10 cellular contexts compared by ENCODE assay signal in the genomic region with DNA sequence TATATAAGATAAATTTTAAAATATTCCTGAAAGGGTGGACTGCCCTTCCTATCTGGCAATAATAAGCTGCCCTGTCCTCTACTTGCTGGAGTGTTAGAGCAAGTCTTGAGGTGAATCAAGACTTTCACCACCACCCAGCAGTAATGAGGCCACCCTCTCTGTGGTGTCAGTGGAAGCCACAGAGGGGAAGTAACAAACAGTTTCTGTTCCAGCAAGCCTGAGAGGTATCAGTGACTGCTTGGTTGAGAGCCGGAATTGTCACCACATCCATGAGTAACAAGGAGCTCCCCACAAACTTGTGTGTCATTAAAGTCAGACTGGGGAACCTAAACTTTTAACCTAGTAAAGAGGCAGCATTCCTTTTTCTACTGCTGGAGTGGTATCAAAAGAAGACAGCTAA.
DNase-seq lines count a peak whose midpoint lies in the region; ATAC-seq lines count a peak whose summit lies in the region.
"Had no signal": no experiment of that assay in that cellular context is flagged by ENCODE, and none has a peak within 500 bp of the region (broad histone marks: within the 10 kb centered on the region; RNA-seq: fewer than 3 reads in every experiment).

No MANE protein-coding gene starts in this region.

- no peaks in the 10 kb centered on the region for H3K36me3 ChIP-seq in SJSA1
- H3K36me3 ChIP-seq: BLaER1 had no signal

- peak; percentile 4 for DNase-seq in stimulated activated CD4-positive, alpha-beta T cell treated with anti-CD3 and anti-CD28 coated beads, Interleukin-1b, Interleukin-23, amount 100 ng/mL, for 48 hours
- DNase-seq in stimulated activated CD4-positive, alpha-beta T cell treated with anti-CD3 and anti-CD28 coated beads, Interleukin-2, amount 100 ng/mL, for 48 hours: no peak
- peak; percentile 69 to 72 for DNase-seq in SJSA1 (ENCODE audit: low read depth in 1 of 2, low spot score in 2 of 2)
- DNase-seq in stimulated activated naive CD8-positive, alpha-beta T cell treated with anti-CD3 and anti-CD28 coated beads, Interleukin-15, amount 100 ng/mL, for 72 hours: no peak
- no peak for DNase-seq in NCI-H1048 (lab: John Stamatoyannopoulos, UW)
- no peak for DNase-seq in activated CD4-positive, alpha-beta T cell treated with anti-CD3 and anti-CD28 coated beads for 4 hours
- DNase-seq in activated CD4-positive, alpha-beta T cell treated with anti-CD3 and anti-CD28 coated beads, Interleukin-2, amount 50 U/mL, for 48 hours: no peak

- no peaks in the 10 kb centered on the region for H3K4me1 Mint-ChIP-seq in stimulated activated naive CD8-positive, alpha-beta T cell treated with anti-CD3 and anti-CD28 coated beads, Interleukin-15, amount 100 ng/mL, for 72 hours

- no peak overlapping the region for H3K4me3 Mint-ChIP-seq in stimulated activated naive CD8-positive, alpha-beta T cell treated with anti-CD3 and anti-CD28 coated beads, Interleukin-15, amount 100 ng/mL, for 72 hours

- no peaks in the 10 kb centered on the region for H3K27me3 ChIP-seq in SJSA1 (replicated peaks)
- H3K27me3 ChIP-seq: BLaER1 had no signal

- H3K4me1 ChIP-seq in SJSA1 (replicated peaks): peaks cover 30% of the 10 kb centered on the region

- ATAC-seq in HG03066 (IDR thresholded peaks at IDR 0.05; ENCODE audit: low read depth, unreplicated experiment): peak; percentile 99
- peak; percentile 60 for ATAC-seq in stimulated activated naive CD8-positive, alpha-beta T cell treated with anti-CD3 and anti-CD28 coated beads, Interleukin-15, amount 100 ng/mL, for 72 hours

- H3K9me3 Mint-ChIP-seq in stimulated activated naive CD8-positive, alpha-beta T cell treated with anti-CD3 and anti-CD28 coated beads, Interleukin-15, amount 100 ng/mL, for 72 hours: no peaks in the 10 kb centered on the region

- H3K27me3 Mint-ChIP-seq in stimulated activated naive CD8-positive, alpha-beta T cell treated with anti-CD3 and anti-CD28 coated beads, Interleukin-15, amount 100 ng/mL, for 72 hours: no peaks in the 10 kb centered on the region

- H3K27ac ChIP-seq in SJSA1: no peak overlapping the region
- H3K27ac ChIP-seq: BLaER1, SK-N-MC had no signal

- H3K9me3 ChIP-seq in SJSA1 (replicated peaks): no peaks in the 10 kb centered on the region
- H3K9me3 ChIP-seq: BLaER1 had no signal

- H3K27ac Mint-ChIP-seq in stimulated activated naive CD8-positive, alpha-beta T cell treated with anti-CD3 and anti-CD28 coated beads, Interleukin-15, amount 100 ng/mL, for 72 hours: no peak overlapping the region

- H3K4me3 ChIP-seq in SJSA1: no peak overlapping the region
- H3K4me3 ChIP-seq: BLaER1, SK-N-MC had no signal

Comparison
In these comparisons a context has a peak if more than half of its experiments do, and no peak if none do; other contexts are left out.
1. DNase-seq: peak in stimulated activated CD4-positive, alpha-beta T cell treated with anti-CD3 and anti-CD28 coated beads, Interleukin-1b, Interleukin-23, amount 100 ng/mL, for 48 hours (single experiment) and SJSA1 (2 of 2); none in stimulated activated CD4-positive, alpha-beta T cell treated with anti-CD3 and anti-CD28 coated beads, Interleukin-2, amount 100 ng/mL, for 48 hours (0 of 2), stimulated activated naive CD8-positive, alpha-beta T cell treated with anti-CD3 and anti-CD28 coated beads, Interleukin-15, amount 100 ng/mL, for 72 hours (0 of 2), NCI-H1048 (single experiment), activated CD4-positive, alpha-beta T cell treated with anti-CD3 and anti-CD28 coated beads for 4 hours (0 of 2) and activated CD4-positive, alpha-beta T cell treated with anti-CD3 and anti-CD28 coated beads, Interleukin-2, amount 50 U/mL, for 48 hours (0 of 2).